Comparison of ENCODE assay signal across 11 cellular contexts in the genomic region with DNA sequence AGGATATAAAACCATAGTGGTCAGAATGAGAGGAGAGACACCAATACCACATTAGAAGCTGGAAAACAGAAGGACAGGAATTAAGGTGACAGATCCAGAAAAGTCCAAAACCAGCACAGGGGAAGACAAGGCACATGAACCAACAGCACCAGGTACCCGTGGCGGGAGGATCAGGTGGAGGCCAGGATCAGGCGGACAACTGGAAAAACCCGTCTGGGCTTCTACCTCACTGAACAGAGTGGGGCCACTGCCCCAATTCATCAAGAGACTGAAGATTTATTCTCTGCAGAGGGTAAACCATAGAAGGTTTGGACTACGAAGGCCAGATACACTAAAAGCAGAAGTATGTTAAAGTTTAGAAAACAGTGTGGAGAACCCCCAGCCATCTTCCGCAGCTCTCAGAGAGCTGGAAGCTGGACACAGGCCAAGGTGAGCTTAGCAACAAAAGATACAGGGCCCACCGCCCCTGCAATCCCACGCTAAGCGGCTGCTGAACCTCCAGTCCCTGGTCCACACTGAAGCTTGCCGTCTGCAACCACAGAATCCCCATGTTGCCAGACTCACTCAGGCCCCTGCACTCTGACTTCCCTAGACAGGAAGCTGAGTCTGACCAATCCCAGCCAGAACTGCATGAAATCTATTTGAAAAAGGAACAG. TPM values are rescaled to one million over a fixed set of nuclear protein-coding genes. Genes with fewer than 3 reads are reported as not detected.
A peak's percentile ranks its signal among the peaks of the same experiment; 100 is the strongest.
DNase-seq lines count a peak whose midpoint lies in the region; ATAC-seq, FAIRE-seq and TF ChIP-seq lines count a peak whose summit lies in the region.
"Had no signal": no experiment of that assay in that cellular context is flagged by ENCODE, and none has a peak within 500 bp of the region (broad histone marks: within the 10 kb centered on the region; RNA-seq: fewer than 3 reads in every experiment).

No MANE protein-coding gene starts in this region.

- H3K4me3 ChIP-seq in HUES6 (ENCODE audit: low read depth, low read length) (no peak overlapping the region), GM12878 (no peak overlapping the region; the same call in 1 of the 2 replicates), osteoblast (ENCODE audit: insufficient read depth, low read length) (no peak overlapping the region), OCI-LY7 (ENCODE audit: low read depth, low read length, poor library complexity, severe bottlenecking) (no peak overlapping the region), WERI-Rb-1 (ENCODE audit: low read depth, low read length) (no peak overlapping the region)

- TF ChIP-seq CTCF in GM12878 (IDR thresholded peaks at IDR 0.05 in 2 of 3, conservative IDR thresholded peaks at IDR 0.05 in 1 of 3; ENCODE audit: control insufficient read depth in 2 of 3, extremely low read depth in 1 of 3, insufficient read depth in 1 of 3, low read depth in 3 of 3, low read length in 3 of 3): no peak
- no peak for TF ChIP-seq CTCF in osteoblast (IDR thresholded peaks at IDR 0.05; ENCODE audit: extremely low read depth, low read depth, low read length)
- no peak for TF ChIP-seq CTCF in OCI-LY7 (conservative IDR thresholded peaks at IDR 0.05; ENCODE audit: low read length)
- no peak for TF ChIP-seq CTCF in WERI-Rb-1 (IDR thresholded peaks at IDR 0.05; ENCODE audit: low read depth, low read length)

- H3K9me3 ChIP-seq in HUES6 (ENCODE audit: control insufficient read depth, insufficient read depth, low read depth, low read length) (peaks cover 7% of the 10 kb centered on the region), GM12878 (replicated peaks; ENCODE audit: control insufficient read depth, insufficient read depth, low read length) (peaks cover 4% of the 10 kb centered on the region; the same call in 2 of the 3 replicates), osteoblast (ENCODE audit: low read depth, low read length) (no peaks in the 10 kb centered on the region), OCI-LY7 (ENCODE audit: low read length) (no peaks in the 10 kb centered on the region), WERI-Rb-1 (ENCODE audit: severe bottlenecking) (no peaks in the 10 kb centered on the region)

- no peak for FAIRE-seq in GM12878 (lab: Jason Lieb, UNC)
- FAIRE-seq: GM18507 had no signal

- H3K4me2 ChIP-seq in GM12878 (ENCODE audit: control insufficient read depth, insufficient read depth) (peak overlapping the region; percentile 38), osteoblast (ENCODE audit: insufficient read depth, low read length) (peak overlapping the region; percentile 15), OCI-LY7 (ENCODE audit: low read length) (no peak overlapping the region)

- H3K4me1 ChIP-seq in HUES6 (ENCODE audit: control insufficient read depth, insufficient read depth, low read length): peaks cover 31% of the 10 kb centered on the region
- peaks cover 13% of the 10 kb centered on the region for H3K4me1 ChIP-seq in GM12878 (ENCODE audit: control insufficient read depth, insufficient read depth, low read length)
- peaks cover 5% of the 10 kb centered on the region for H3K4me1 ChIP-seq in osteoblast (ENCODE audit: insufficient read depth, low read length)
- H3K4me1 ChIP-seq in OCI-LY7 (ENCODE audit: insufficient read depth, low read length, poor library complexity, severe bottlenecking): no peaks in the 10 kb centered on the region

- WGBS in GM12878 (ENCODE audit: insufficient coverage, insufficient replicate concordance, low lambda C conversion rate, missing lambda C conversion rate): 78% methylated on average over 10 of the region's 10 CpGs

- BruUV-seq in GM12878 (replicated peaks; lab: Mats Ljungman, UMichigan) (no TSS peak), OCI-LY7 (replicated peaks; lab: Mats Ljungman, UMichigan) (no TSS peak)

- H3K9me2 ChIP-seq in OCI-LY7 (ENCODE audit: insufficient read depth, low read length): no peaks in the 10 kb centered on the region

- in situ Hi-C loops in GM12878 (cut with MboI): no loop called here

- SMC1A ChIA-PET in GM12878 (lab: Charles Lee; ENCODE audit: uncharacterized antibody, unreplicated experiment): interaction anchor here (1.6 kb wide), 1 partner anchor 10 kb away, joined by 3 read pairs; no protein-coding TSS in a partner anchor

- no peak for TF ChIP-seq RAD21 in GM12878 (IDR thresholded peaks at IDR 0.05; ENCODE audit: insufficient read depth, low read depth, low read length)

- peak overlapping the region; percentile 55; the same call in 1 of the 2 replicates for H2AFZ ChIP-seq in GM12878 (ENCODE audit: control insufficient read depth, low read depth, low read length)
- peak overlapping the region; percentile 1 for H2AFZ ChIP-seq in osteoblast (ENCODE audit: low read length)
- H2AFZ ChIP-seq in OCI-LY7 (ENCODE audit: low read length): no peak overlapping the region

- no peak for TF ChIP-seq EP300 in GM12878 (IDR thresholded peaks at IDR 0.05; ENCODE audit: borderline replicate concordance in 1 of 2, control insufficient read depth in 1 of 2, low read depth in 2 of 2, low read length in 2 of 2)

- no peak for TF ChIP-seq POLR2A in GM12878 (IDR thresholded peaks at IDR 0.05; ENCODE audit: low read depth, low read length)

- peak; percentile 58 for ATAC-seq in GM12878
- no peak for ATAC-seq in GM21529 (IDR thresholded peaks at IDR 0.05; ENCODE audit: unreplicated experiment)
- ATAC-seq: activated T-cell treated with anti-CD3 and anti-CD28 coated beads, Interleukin-2, amount 50 U/mL, for 72 hours had no signal

- H3K27me3 ChIP-seq in HUES6 (ENCODE audit: control insufficient read depth, insufficient read depth, low read length): no peaks in the 10 kb centered on the region
- H3K27me3 ChIP-seq in GM12878 (replicated peaks in 1 of 2; ENCODE audit: control insufficient read depth in 2 of 2, insufficient read depth in 2 of 2, low read length in 1 of 2): no peaks in the 10 kb centered on the region
- no peaks in the 10 kb centered on the region for H3K27me3 ChIP-seq in osteoblast (ENCODE audit: insufficient read depth, low read length)
- no peaks in the 10 kb centered on the region for H3K27me3 ChIP-seq in WERI-Rb-1 (ENCODE audit: insufficient read depth, low read depth, severe bottlenecking)

- H4K20me1 ChIP-seq in GM12878 (ENCODE audit: control insufficient read depth, insufficient read depth): no peaks in the 10 kb centered on the region
- H4K20me1 ChIP-seq in osteoblast (ENCODE audit: insufficient read depth, low read length): peaks cover 3% of the 10 kb centered on the region
- H4K20me1 ChIP-seq in OCI-LY7 (ENCODE audit: insufficient read depth, low read length): no peaks in the 10 kb centered on the region

- POLR2A ChIA-PET in GM12878 (lab: Charles Lee) (no interaction called here), OCI-LY7 (lab: Charles Lee) (interaction anchor here (0.6 kb wide), 1 partner anchor 47 kb away, joined by 3 read pairs; a partner anchor contains a TSS)

- RAD21 ChIA-PET in GM12878 (lab: Charles Lee; ENCODE audit: unreplicated experiment): no interaction called here

- H3K9ac ChIP-seq in HUES6 (ENCODE audit: low read length) (no peak overlapping the region), GM12878 (ENCODE audit: control insufficient read depth, insufficient read depth, low read length) (peak overlapping the region; percentile 12; the same call in 1 of the 2 replicates)

- H3K36me3 ChIP-seq in HUES6 (ENCODE audit: control insufficient read depth, insufficient read depth, low read length): no peaks in the 10 kb centered on the region
- peaks cover 0 to 5% of the 10 kb centered on the region in 2 experiments; a peak in 2 of 4 replicates for H3K36me3 ChIP-seq in GM12878 (ENCODE audit: control insufficient read depth in 2 of 2, insufficient read depth in 2 of 2, low read length in 1 of 2)
- H3K36me3 ChIP-seq in osteoblast (ENCODE audit: insufficient read depth, low read length): no peaks in the 10 kb centered on the region
- no peaks in the 10 kb centered on the region for H3K36me3 ChIP-seq in OCI-LY7 (ENCODE audit: insufficient read depth, low read length)
- H3K36me3 ChIP-seq in WERI-Rb-1: no peaks in the 10 kb centered on the region; the same call in 1 of the 2 replicates

- DNase-seq in GDM1 (lab: John Stamatoyannopoulos, UW) (peak; percentile 57), GM12878 (ENCODE audit: low read depth, low spot score) (no peak), osteoblast (ENCODE audit: insufficient read length, low spot score, missing footprints) (peak; percentile 61), cerebellar cortex (ENCODE audit: low spot score) (no peak), OCI-LY7 (ENCODE audit: low spot score) (no peak), WERI-Rb-1 (no peak)
- DNase-seq: activated T-cell treated with anti-CD3 and anti-CD28 coated beads, Interleukin-2, amount 50 U/mL, for 72 hours; NCI-H187 treated with DMSO at 0.1 percent for 48 hours had no signal

- intact Hi-C loops in GM12878 (cut with micrococcal nuclease; ENCODE audit: unreplicated experiment): no loop called here
- intact Hi-C loops in OCI-LY7 (cut with micrococcal nuclease; ENCODE audit: unreplicated experiment): no loop called here

- peaks cover 26% of the 10 kb centered on the region for H3K79me2 ChIP-seq in GM12878 (ENCODE audit: control insufficient read depth, insufficient read depth, low read length)
- peaks cover 75% of the 10 kb centered on the region for H3K79me2 ChIP-seq in osteoblast (ENCODE audit: insufficient read depth, low read length)
- H3K79me2 ChIP-seq in OCI-LY7 (ENCODE audit: insufficient read depth, low read depth, low read length): no peaks in the 10 kb centered on the region

- CTCF ChIA-PET in GM12878 (lab: Yijun Ruan, JAX) (interaction anchor here (1.2 kb wide), 1 partner anchor 16 kb away, joined by 3 read pairs; no protein-coding TSS in a partner anchor), OCI-LY7 (lab: Charles Lee; ENCODE audit: unreplicated experiment) (no interaction called here)

- H3K27ac ChIP-seq in HUES6 (ENCODE audit: low read depth, low read length) (0 out of 2 replicates have a peak overlapping the region, but pooled peaks have one; percentile 6), GM12878 (ENCODE audit: control insufficient read depth, insufficient read depth) (peak overlapping the region; percentile 53), osteoblast (ENCODE audit: low read depth, low read length) (peak overlapping the region; percentile 40), OCI-LY7 (ENCODE audit: low read depth, low read length, poor library complexity, severe bottlenecking) (no peak overlapping the region), WERI-Rb-1 (no peak overlapping the region)

RNA-seq across cellular contexts. Expression of a gene that starts 29.9 kb away (rescaled TPM):
- 30.6 and 34.6 TPM in 2 replicates for total RNA-seq in GM12878 (2013; cell fraction: nucleolus; rRNA removed)
- total RNA-seq in GM12878 (2014; rRNA removed): 22.8 and 33.0 TPM in 2 replicates
- total RNA-seq in GM12878 (2014; rRNA removed; fragmentation: Illumina TruSeq; extraction: Trizol): 15.9 and 22.0 TPM in 2 replicates
- 37.1 and 42.2 TPM in 2 replicates for total RNA-seq in GM12878 (2021)
- 28.3 TPM for polyA plus RNA-seq in GM12878 (2011; ENCODE audit: low read depth)
- 14.2 and 16.1 TPM in 2 replicates for polyA plus RNA-seq in GM12878 (2011; rRNA removed)
- 19.5 and 21.7 TPM in 2 replicates for polyA plus RNA-seq in GM12878 (2011; cell fraction: cytosol; rRNA removed)
- polyA plus RNA-seq in GM12878 (2011; cell fraction: nucleus; rRNA removed): 23.4 and 24.7 TPM in 2 replicates
- polyA plus RNA-seq in GM12878 (2012): 28.7 and 33.4 TPM in 2 replicates
- polyA plus RNA-seq in GM12878 (2014; fragmentation: Illumina TruSeq; extraction: Trizol): 19.8 and 27.6 TPM in 2 replicates
- 1 to 10 TPM; 1.5 to 4.1 TPM for polyA plus RNA-seq in GM12878 (2014; fragmentation: Nextera tagmentation; extraction: Ambion mirVana)
- 25.7 and 28.8 TPM in 2 replicates for polyA plus RNA-seq in GM12878 (2014; rRNA removed)
- 10 to 100 TPM; 52.4 to 61.8 TPM for polyA plus RNA-seq in GM12878 (2016; fragmentation: Nextera tagmentation; extraction: Ambion mirVana)
- 21.3 and 24.1 TPM in 2 replicates for polyA minus RNA-seq in GM12878 (2011; rRNA and poly(A)+ RNA removed)
- polyA minus RNA-seq in GM12878 (2011; cell fraction: cytosol; rRNA and poly(A)+ RNA removed): 4.7 and 15.1 TPM in 2 replicates
- polyA minus RNA-seq in GM12878 (2011; cell fraction: nucleus; rRNA and poly(A)+ RNA removed): 13.9 and 28.6 TPM in 2 replicates
- 29.7 and 35.1 TPM in 2 replicates for total RNA-seq in osteoblast
- 5.9 and 10.6 TPM in 2 replicates for total RNA-seq in OCI-LY7 (2014; rRNA removed; shearing (Covaris generic))
- total RNA-seq in OCI-LY7 (2022): 12.0 and 12.9 TPM in 2 replicates

RNA-seq across cellular contexts. Expression of a gene that starts 46.7 kb away (rescaled TPM):
- total RNA-seq in GM12878 (2013; cell fraction: nucleolus; rRNA removed): 16.8 and 17.9 TPM in 2 replicates
- 31.1 and 35.3 TPM in 2 replicates for total RNA-seq in GM12878 (2014; rRNA removed)
- 26.1 and 29.1 TPM in 2 replicates for total RNA-seq in GM12878 (2014; rRNA removed; fragmentation: Illumina TruSeq; extraction: Trizol)
- 33.8 and 35.6 TPM in 2 replicates for total RNA-seq in GM12878 (2021)
- 6.9 TPM for polyA plus RNA-seq in GM12878 (2011; ENCODE audit: low read depth)
- 34.1 and 47.5 TPM in 2 replicates for polyA plus RNA-seq in GM12878 (2011; rRNA removed)
- polyA plus RNA-seq in GM12878 (2011; cell fraction: cytosol; rRNA removed): 15.9 and 18.7 TPM in 2 replicates
- polyA plus RNA-seq in GM12878 (2011; cell fraction: nucleus; rRNA removed): 10.0 and 15.1 TPM in 2 replicates
- 8.0 and 10.6 TPM in 2 replicates for polyA plus RNA-seq in GM12878 (2012)
- polyA plus RNA-seq in GM12878 (2014; fragmentation: Illumina TruSeq; extraction: Trizol): 25.2 and 30.0 TPM in 2 replicates
- 10 to 100 TPM; 13.0 to 20.0 TPM for polyA plus RNA-seq in GM12878 (2014; fragmentation: Nextera tagmentation; extraction: Ambion mirVana)
- polyA plus RNA-seq in GM12878 (2014; rRNA removed): 25.3 and 29.6 TPM in 2 replicates
- polyA plus RNA-seq in GM12878 (2016; fragmentation: Nextera tagmentation; extraction: Ambion mirVana): 10 to 100 TPM; 40.5 to 44.6 TPM
- polyA minus RNA-seq in GM12878 (2011; rRNA and poly(A)+ RNA removed): 16.5 and 18.3 TPM in 2 replicates
- polyA minus RNA-seq in GM12878 (2011; cell fraction: cytosol; rRNA and poly(A)+ RNA removed): 8.8 and 10.1 TPM in 2 replicates
- polyA minus RNA-seq in GM12878 (2011; cell fraction: nucleus; rRNA and poly(A)+ RNA removed): 4.0 and 9.7 TPM in 2 replicates
- total RNA-seq in osteoblast: 2.2 and 2.4 TPM in 2 replicates
- 22.8 and 23.0 TPM in 2 replicates for total RNA-seq in OCI-LY7 (2014; rRNA removed; shearing (Covaris generic))
- total RNA-seq in OCI-LY7 (2022): 29.9 and 30.8 TPM in 2 replicates

Comparison
In these comparisons a context has a peak if more than half of its experiments do, and no peak if none do; other contexts are left out.
1. DNase-seq: peak in GDM1 (single experiment) and osteoblast (single experiment); none in GM12878 (single experiment), cerebellar cortex (single experiment), OCI-LY7 (single experiment) and WERI-Rb-1 (single experiment).
2. H3K27ac ChIP-seq: peak in HUES6 (single experiment), GM12878 (single experiment) and osteoblast (single experiment); none in OCI-LY7 (single experiment) and WERI-Rb-1 (single experiment).